Comparison of ENCODE assay signal across 16 cellular contexts in the genomic region with DNA sequence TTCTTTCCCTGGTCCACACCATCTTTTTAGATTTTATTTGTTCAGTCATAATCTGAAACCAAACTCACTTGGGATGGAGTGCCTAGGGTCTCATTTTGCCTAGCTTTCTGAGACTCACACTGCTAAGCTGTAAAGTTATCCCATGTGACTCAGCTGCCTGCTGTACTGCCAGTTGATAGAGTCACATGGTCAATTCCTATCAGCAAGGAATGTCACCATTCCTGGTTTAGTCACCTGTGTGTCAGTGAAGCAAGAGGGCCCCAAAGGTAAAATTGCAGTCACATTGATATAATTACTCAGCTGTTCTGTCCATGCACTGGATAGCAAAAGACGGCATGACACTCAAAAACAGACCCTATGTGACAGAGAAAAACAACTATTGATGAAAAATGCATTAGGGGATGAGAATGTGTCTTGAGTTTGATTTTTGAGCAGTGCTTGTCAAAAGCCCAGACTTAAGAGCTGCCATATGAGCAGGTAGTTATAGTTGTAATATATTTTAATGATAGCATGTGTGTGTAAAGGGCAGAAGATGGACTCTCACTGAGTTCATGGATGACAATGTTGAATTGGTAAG.
DNase-seq lines count a peak whose midpoint lies in the region; ATAC-seq and TF ChIP-seq lines count a peak whose summit lies in the region.
"Had no signal": no experiment of that assay in that cellular context is flagged by ENCODE, and none has a peak within 500 bp of the region (broad histone marks: within the 10 kb centered on the region; RNA-seq: fewer than 3 reads in every experiment).

No MANE protein-coding gene starts in this region.

- peaks cover 8 to 10% of the 10 kb centered on the region in 2 donors for H3K9me3 Mint-ChIP-seq in activated T-cell treated with anti-CD3 and anti-CD28 coated beads, Interleukin-2, amount 50 U/mL, for 72 hours

- H2BK120ac ChIP-seq in mesendoderm (ENCODE audit: low read depth, low read length), result no peak overlapping the region

- no peak overlapping the region for H3K4ac ChIP-seq in mesendoderm (ENCODE audit: low read depth, low read length)

- H3K23ac ChIP-seq in mesendoderm (ENCODE audit: low read length), result no peak overlapping the region

- H3K27me3 ChIP-seq in mesendoderm (ENCODE audit: insufficient read depth, low read length, poor library complexity), result no peaks in the 10 kb centered on the region
- H3K27me3 ChIP-seq in effector memory CD4-positive, alpha-beta T cell (replicated peaks; ENCODE audit: control insufficient read depth, insufficient read depth, low read length, poor library complexity, severe bottlenecking), result no peaks in the 10 kb centered on the region

- H3K27ac ChIP-seq in mesendoderm (ENCODE audit: low read depth, low read length), result no peak overlapping the region
- H3K27ac ChIP-seq in effector memory CD4-positive, alpha-beta T cell (ENCODE audit: insufficient read depth, low read length, poor library complexity, severe bottlenecking), result no peak overlapping the region

- no CpG with 5 or more reads among the region's 1 CpG for WGBS in mesendoderm (ENCODE audit: extremely low coverage, insufficient coverage, low lambda C conversion rate)

- no peaks in the 10 kb centered on the region for H3K4me1 Mint-ChIP-seq in activated T-cell treated with anti-CD3 and anti-CD28 coated beads, Interleukin-2, amount 50 U/mL, for 72 hours (ENCODE audit: low read depth)

- H3K56ac ChIP-seq in mesendoderm (ENCODE audit: low read length), result no peak overlapping the region

- DNase-seq in epithelial cell of esophagus (ENCODE audit: low read depth) (peak; percentile 21), mesendoderm (peak; percentile 42)
- DNase-seq in activated T-cell treated with anti-CD3 and anti-CD28 coated beads, Interleukin-2, amount 50 U/mL, for 72 hours, result no peak
- DNase-seq in activated naive CD4-positive, alpha-beta T cell treated with Interleukin-2 at 50 U/mL for 16 hours, result no peak
- DNase-seq in effector memory CD4-positive, alpha-beta T cell, result no peak
- DNase-seq: COR-L47, DMS79, HCEC 1CT, KBM-7, MV-4-11, NCI-H1417 treated with DMSO at 0.1 percent for 48 hours, NCI-H1930, NCI-H446, NCI-H748 treated with DMSO at 0.1 percent for 48 hours had no signal

- H3K9me3 ChIP-seq in effector memory CD4-positive, alpha-beta T cell (ENCODE audit: control insufficient read depth, low read length), result no peaks in the 10 kb centered on the region

- no peaks in the 10 kb centered on the region for H3K4me1 ChIP-seq in mesendoderm (ENCODE audit: control insufficient read depth, low read depth, low read length)
- H3K4me1 ChIP-seq in effector memory CD4-positive, alpha-beta T cell (ENCODE audit: control insufficient read depth, insufficient read depth, low read length, poor library complexity, severe bottlenecking), result no peaks in the 10 kb centered on the region

- H2AK5ac ChIP-seq in mesendoderm (ENCODE audit: low read length), result no peak overlapping the region

- H3K79me2 ChIP-seq in mesendoderm (ENCODE audit: control insufficient read depth, insufficient read depth, low read length), result no peaks in the 10 kb centered on the region

- H3K9ac ChIP-seq in mesendoderm (ENCODE audit: low read length), result no peak overlapping the region

- TF ChIP-seq CTCF in epithelial cell of esophagus (IDR thresholded peaks at IDR 0.05; ENCODE audit: insufficient read depth, low read depth, low read length, missing control alignments), result no peak

- TF ChIP-seq RAD21 in Ishikawa (IDR thresholded peaks at IDR 0.05; ENCODE audit: low read depth), result no peak

- no peaks in the 10 kb centered on the region for H3K36me3 ChIP-seq in mesendoderm (ENCODE audit: control insufficient read depth, insufficient read depth, low read length)
- no peaks in the 10 kb centered on the region for H3K36me3 ChIP-seq in effector memory CD4-positive, alpha-beta T cell (ENCODE audit: control insufficient read depth, insufficient read depth, low read length)

- H3K4me2 ChIP-seq in mesendoderm (ENCODE audit: low read length), result no peak overlapping the region

- H2BK15ac ChIP-seq in mesendoderm (replicated peaks; ENCODE audit: low read depth), result no peak overlapping the region

- H3K4me3 ChIP-seq in epithelial cell of esophagus (ENCODE audit: low read length), result no peak overlapping the region
- H3K4me3 ChIP-seq in mesendoderm (ENCODE audit: low read length), result no peak overlapping the region
- H3K4me3 ChIP-seq in effector memory CD4-positive, alpha-beta T cell (ENCODE audit: insufficient read depth, low read depth, low read length, poor library complexity, severe bottlenecking), result no peak overlapping the region

- ATAC-seq in activated T-cell treated with anti-CD3 and anti-CD28 coated beads, Interleukin-2, amount 50 U/mL, for 72 hours (replicated peaks in 1 of 2), result no peak
- no peak for ATAC-seq in HG02870 (IDR thresholded peaks at IDR 0.05; ENCODE audit: unreplicated experiment)

- TF ChIP-seq EP300 in Ishikawa (IDR thresholded peaks at IDR 0.05; ENCODE audit: borderline replicate concordance), result no peak

- H4K8ac ChIP-seq in mesendoderm (ENCODE audit: low read depth, low read length), result no peak overlapping the region

- H3K18ac ChIP-seq in mesendoderm (ENCODE audit: low read length), result no peak overlapping the region

- H3K27ac Mint-ChIP-seq in activated T-cell treated with anti-CD3 and anti-CD28 coated beads, Interleukin-2, amount 50 U/mL, for 72 hours, result no peak overlapping the region

- H4K5ac ChIP-seq in mesendoderm (ENCODE audit: low read length), result no peak overlapping the region

- H3K4me3 Mint-ChIP-seq in activated T-cell treated with anti-CD3 and anti-CD28 coated beads, Interleukin-2, amount 50 U/mL, for 72 hours, result no peak overlapping the region

- H3K27me3 Mint-ChIP-seq in activated T-cell treated with anti-CD3 and anti-CD28 coated beads, Interleukin-2, amount 50 U/mL, for 72 hours (ENCODE audit: low read depth), result no peaks in the 10 kb centered on the region

- no peak overlapping the region for H2BK5ac ChIP-seq in mesendoderm (ENCODE audit: low read length)

- H3K36me3 Mint-ChIP-seq in activated T-cell treated with anti-CD3 and anti-CD28 coated beads, Interleukin-2, amount 50 U/mL, for 72 hours (ENCODE audit: insufficient read depth in 2 of 2), result peaks cover 0 to 3% of the 10 kb centered on the region in 2 donors

- H3K79me1 ChIP-seq in mesendoderm (ENCODE audit: low read length), result no peaks in the 10 kb centered on the region

TF ChIP-seq in Ishikawa, 13 proteins besides CTCF, POLR2A, EP300 and RAD21:
- TF ChIP-seq, protein P1, sequence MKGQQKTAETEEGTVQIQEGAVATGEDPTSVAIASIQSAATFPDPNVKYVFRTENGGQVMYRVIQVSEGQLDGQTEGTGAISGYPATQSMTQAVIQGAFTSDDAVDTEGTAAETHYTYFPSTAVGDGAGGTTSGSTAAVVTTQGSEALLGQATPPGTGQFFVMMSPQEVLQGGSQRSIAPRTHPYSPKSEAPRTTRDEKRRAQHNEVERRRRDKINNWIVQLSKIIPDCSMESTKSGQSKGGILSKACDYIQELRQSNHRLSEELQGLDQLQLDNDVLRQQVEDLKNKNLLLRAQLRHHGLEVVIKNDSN (IDR thresholded peaks at IDR 0.05), result peak; percentile 49; the same call in 1 of the 2 replicates
- TF ChIP-seq YY1 (IDR thresholded peaks at IDR 0.05; ENCODE audit: low read depth), result no peak

Comparison
In these comparisons a context has a peak if more than half of its experiments do, and no peak if none do; other contexts are left out.
1. DNase-seq: peak in epithelial cell of esophagus (single experiment) and mesendoderm (single experiment); none in activated T-cell treated with anti-CD3 and anti-CD28 coated beads, Interleukin-2, amount 50 U/mL, for 72 hours (0 of 2), activated naive CD4-positive, alpha-beta T cell treated with Interleukin-2 at 50 U/mL for 16 hours (single experiment) and effector memory CD4-positive, alpha-beta T cell (0 of 3).